ENCODE assay signal across 20 cellular contexts in genomic region chr16:85449885-85450245, GRCh38.
DNase-seq lines count a peak whose midpoint lies in the region; ATAC-seq and TF ChIP-seq lines count a peak whose summit lies in the region.
"Had no signal": no experiment of that assay in that cellular context is flagged by ENCODE, and none has a peak within 500 bp of the region (broad histone marks: within the 10 kb centered on the region; RNA-seq: fewer than 3 reads in every experiment).

No MANE protein-coding gene starts in this region.

- H3K9ac ChIP-seq in mammary epithelial cell (ENCODE audit: insufficient read depth, low read length) = no peak overlapping the region

- in situ Hi-C loops in mammary epithelial cell (cut with MboI; ENCODE audit: low sequenced_read_pairs in 2 of 2) = no loop called here

- peak overlapping the region in 6 of 9 donors; percentile 75 to 97 (median 90) for H3K27ac Mint-ChIP-seq in naive thymus-derived CD4-positive, alpha-beta T cell
- H3K27ac Mint-ChIP-seq: activated T-cell treated with anti-CD3 and anti-CD28 coated beads, Interleukin-2, amount 50 U/mL, for 72 hours; dendritic cell treated with granulocyte-macrophage colony-stimulating factor and Interleukin-4, amounts not matched to agents 40 ng/mL and 50 ng/mL, for 4 days; GM23338 had no signal

- H3K4me3 ChIP-seq in breast epithelium (no peak overlapping the region), mammary epithelial cell (replicated peaks in 1 of 3; ENCODE audit: insufficient read depth in 1 of 3, low read depth in 2 of 3, low read length in 3 of 3) (no peak overlapping the region), WERI-Rb-1 (ENCODE audit: low read depth, low read length) (no peak overlapping the region)
- no peak overlapping the region for H3K4me3 ChIP-seq in naive thymus-derived CD4-positive, alpha-beta T cell (ENCODE audit: low read length)
- H3K4me3 ChIP-seq: GM23338, left ventricle myocardium inferior, uterus had no signal

- H3K4me1 ChIP-seq in breast epithelium (peaks cover 3 to 16% of the 10 kb centered on the region in 2 donors), mammary epithelial cell (ENCODE audit: insufficient read depth, low read length) (no peaks in the 10 kb centered on the region)
- peaks cover 31 to 57% of the 10 kb centered on the region in 2 donors for H3K4me1 ChIP-seq in naive thymus-derived CD4-positive, alpha-beta T cell (ENCODE audit: control insufficient read depth in 2 of 2, insufficient read depth in 2 of 2, low read length in 2 of 2)

- no peak overlapping the region for H2AFZ ChIP-seq in mammary epithelial cell (ENCODE audit: low read depth, low read length)
- H2AFZ ChIP-seq: GM23338 had no signal

- peaks cover 3 to 70% (median 48%) of the 10 kb centered on the region in 7 donors for H3K4me1 Mint-ChIP-seq in naive thymus-derived CD4-positive, alpha-beta T cell

- BruUV-seq in mammary epithelial cell (replicated peaks; lab: Mats Ljungman, UMichigan) = no TSS peak

- H3K9me3 ChIP-seq in breast epithelium = no peaks in the 10 kb centered on the region
- H3K9me3 ChIP-seq in mammary epithelial cell (replicated peaks; ENCODE audit: insufficient read depth, low read length) = no peaks in the 10 kb centered on the region
- no peaks in the 10 kb centered on the region for H3K9me3 ChIP-seq in WERI-Rb-1 (ENCODE audit: severe bottlenecking)
- no peaks in the 10 kb centered on the region for H3K9me3 ChIP-seq in naive thymus-derived CD4-positive, alpha-beta T cell (ENCODE audit: control insufficient read depth in 2 of 3, low read length in 3 of 3)
- H3K9me3 ChIP-seq: left ventricle myocardium inferior, uterus had no signal

- ATAC-seq in naive thymus-derived CD4-positive, alpha-beta T cell = no peak
- ATAC-seq in HG03095 (IDR thresholded peaks at IDR 0.05; ENCODE audit: unreplicated experiment) = no peak
- ATAC-seq: activated T-cell treated with anti-CD3 and anti-CD28 coated beads, Interleukin-2, amount 50 U/mL, for 72 hours; SK-N-SH treated with all-trans-retinoic acid at 6 μM for 48 hours had no signal

- peaks cover 0 to 2% (median 0%) of the 10 kb centered on the region in 5 donors for H3K27me3 Mint-ChIP-seq in naive thymus-derived CD4-positive, alpha-beta T cell

- H3K27ac ChIP-seq in breast epithelium (peak overlapping the region; percentile 60 to 76), mammary epithelial cell (ENCODE audit: insufficient read depth, low read depth, low read length) (no peak overlapping the region), WERI-Rb-1 (peak overlapping the region; percentile 93)
- H3K27ac ChIP-seq in naive thymus-derived CD4-positive, alpha-beta T cell (ENCODE audit: low read depth, low read length) = peak overlapping the region; percentile 58
- H3K27ac ChIP-seq: C4-2B, left ventricle myocardium inferior, RWPE1 had no signal

- H3K4me3 Mint-ChIP-seq in naive thymus-derived CD4-positive, alpha-beta T cell = peak overlapping the region in 9 of 10 donors; percentile 19 to 81 (median 50)
- H3K4me3 Mint-ChIP-seq: dendritic cell treated with granulocyte-macrophage colony-stimulating factor and Interleukin-4, amounts not matched to agents 40 ng/mL and 50 ng/mL, for 4 days; GM23338 had no signal

- H3K36me3 ChIP-seq in breast epithelium (no peaks in the 10 kb centered on the region), mammary epithelial cell (ENCODE audit: insufficient read depth, low read length) (no peaks in the 10 kb centered on the region), WERI-Rb-1 (peaks cover 11% of the 10 kb centered on the region)
- no peaks in the 10 kb centered on the region for H3K36me3 ChIP-seq in naive thymus-derived CD4-positive, alpha-beta T cell (ENCODE audit: control insufficient read depth in 2 of 3, insufficient read depth in 3 of 3, low read length in 3 of 3)
- H3K36me3 ChIP-seq: left ventricle myocardium inferior, uterus had no signal

- CTCF ChIA-PET in mammary epithelial cell (lab: Charles Lee; ENCODE audit: low non-redundant PET) = no interaction called here
- CTCF ChIA-PET in naive thymus-derived CD4-positive, alpha-beta T cell (lab: Charles Lee) = interaction anchor here (1.1 to 2.0 kb wide), 2 partner anchors 11 to 167 kb away, joined by 4 to 6 read pairs; no protein-coding TSS in a partner anchor

- 83% methylated on average over 2 of the region's 7 CpGs for WGBS in mammary epithelial cell (ENCODE audit: low coverage, missing lambda C conversion rate)

- H3K36me3 Mint-ChIP-seq in naive thymus-derived CD4-positive, alpha-beta T cell = no peaks in the 10 kb centered on the region

- H3K27me3 ChIP-seq in breast epithelium = no peaks in the 10 kb centered on the region
- peaks cover 3% of the 10 kb centered on the region for H3K27me3 ChIP-seq in mammary epithelial cell (ENCODE audit: insufficient read depth, low read length)
- no peaks in the 10 kb centered on the region for H3K27me3 ChIP-seq in WERI-Rb-1 (ENCODE audit: insufficient read depth, low read depth, severe bottlenecking)
- no peaks in the 10 kb centered on the region for H3K27me3 ChIP-seq in naive thymus-derived CD4-positive, alpha-beta T cell (ENCODE audit: control insufficient read depth in 2 of 2, insufficient read depth in 2 of 2, low read length in 2 of 2)
- H3K27me3 ChIP-seq: uterus had no signal

- no peak overlapping the region for H3K4me2 ChIP-seq in mammary epithelial cell (ENCODE audit: insufficient read depth, low read depth, low read length)
- H3K4me2 ChIP-seq: GM23338 had no signal

- no peak for TF ChIP-seq POLR2A in breast epithelium (IDR thresholded peaks at IDR 0.05)

- no peaks in the 10 kb centered on the region for H4K20me1 ChIP-seq in mammary epithelial cell (ENCODE audit: insufficient read depth, low read length)

- DNase-seq in breast epithelium (ENCODE audit: low spot score in 2 of 2) (no peak), mammary epithelial cell (no peak), WERI-Rb-1 (no peak), NCI-H526 treated with DMSO at 0.1 percent for 48 hours (lab: John Stamatoyannopoulos, UW) (no peak)
- DNase-seq in naive thymus-derived CD4-positive, alpha-beta T cell = no peak
- no peak for DNase-seq in stimulated activated CD4-positive, alpha-beta T cell treated with anti-CD3 and anti-CD28 coated beads, Interleukin-4, amount 100 ng/mL, for 24 hours
- no peak for DNase-seq in activated effector memory CD4-positive, alpha-beta T cell treated with anti-CD3 and anti-CD28 coated beads, Interleukin-2, amount 50 U/mL, for 16 hours
- DNase-seq: ACHN; activated T-cell treated with anti-CD3 and anti-CD28 coated beads, Interleukin-2, amount 50 U/mL, for 72 hours; left ventricle myocardium inferior; NCI-H1092 treated with DMSO at 0.1 percent for 48 hours; NCI-H446 treated with DMSO at 0.1 percent for 48 hours; T1000; uterus had no signal

- no peaks in the 10 kb centered on the region for H3K79me2 ChIP-seq in mammary epithelial cell (ENCODE audit: insufficient read depth, low read length)

- intact Hi-C loops in breast epithelium (cut with DNase I; ENCODE audit: low total_unique reads) (loop anchor here (2.0 kb wide), 1 partner anchor 27 kb away; no protein-coding TSS in a partner anchor), mammary epithelial cell (cut with micrococcal nuclease) (no loop called here)
- intact Hi-C loops in naive thymus-derived CD4-positive, alpha-beta T cell (cut with micrococcal nuclease) = loop anchor here in 1 of 2 donors (2.0 to 5.0 kb wide), 2 partner anchors 42 to 105 kb away; no protein-coding TSS in a partner anchor

- POLR2A ChIA-PET in naive thymus-derived CD4-positive, alpha-beta T cell (lab: Charles Lee) = interaction anchor here (0.5 to 4.1 kb wide), 6 partner anchors 8 to 143 kb away, joined by 3 to 29 read pairs (median 4); no protein-coding TSS in a partner anchor

- TF ChIP-seq CTCF in breast epithelium (IDR thresholded peaks at IDR 0.05) (no peak), mammary epithelial cell (conservative IDR thresholded peaks at IDR 0.05 in 1 of 2, IDR thresholded peaks at IDR 0.05 in 1 of 2; ENCODE audit: extremely low read depth in 1 of 2, insufficient read depth in 1 of 2, low read depth in 1 of 2, low read length in 2 of 2) (no peak), WERI-Rb-1 (IDR thresholded peaks at IDR 0.05; ENCODE audit: low read depth, low read length) (no peak)

- no peaks in the 10 kb centered on the region for H3K9me3 Mint-ChIP-seq in naive thymus-derived CD4-positive, alpha-beta T cell
- H3K9me3 Mint-ChIP-seq: activated T-cell treated with anti-CD3 and anti-CD28 coated beads, Interleukin-2, amount 50 U/mL, for 72 hours; dendritic cell treated with granulocyte-macrophage colony-stimulating factor and Interleukin-4, amounts not matched to agents 40 ng/mL and 50 ng/mL, for 4 days; GM23338 had no signal

- dilution Hi-C loops in mammary epithelial cell (cut with HindIII; ENCODE audit: low sequenced_read_pairs) = loop anchor here (5.0 kb wide), 2 partner anchors 47 to 87 kb away; no protein-coding TSS in a partner anchor
